Comparison of ENCODE assay signal across 20 cellular contexts in genomic region chr10:42961156-42961589, GRCh38.
DNase-seq lines count a peak whose midpoint lies in the region; ATAC-seq and TF ChIP-seq lines count a peak whose summit lies in the region.
"Had no signal": no experiment of that assay in that cellular context is flagged by ENCODE, and none has a peak within 500 bp of the region (broad histone marks: within the 10 kb centered on the region; RNA-seq: fewer than 3 reads in every experiment).

No MANE protein-coding gene starts in this region.

- TF ChIP-seq CTCF in activated CD8-positive, alpha-beta T cell treated with anti-CD3 and anti-CD28 coated beads for 36 hours (IDR thresholded peaks at IDR 0.05): no peak
- TF ChIP-seq CTCF in WTC11 (IDR thresholded peaks at IDR 0.05): no peak

- H3K9me3 ChIP-seq in mesenchymal stem cell (ENCODE audit: control insufficient read depth, low read length): no peaks in the 10 kb centered on the region
- no peaks in the 10 kb centered on the region for H3K9me3 ChIP-seq in effector memory CD4-positive, alpha-beta T cell (ENCODE audit: control insufficient read depth, low read length)
- H3K9me3 ChIP-seq: ascending aorta, transverse colon had no signal

- no peak for TF ChIP-seq POLR2A in erythroblast (IDR thresholded peaks at IDR 0.05; ENCODE audit: low read length)

- H3K23ac ChIP-seq in mesenchymal stem cell (ENCODE audit: low read length in 2 of 2): no peak overlapping the region

- no peak overlapping the region for H3K9ac ChIP-seq in mesenchymal stem cell (ENCODE audit: low read length)

- H3K36me3 Mint-ChIP-seq in activated CD8-positive, alpha-beta T cell treated with anti-CD3 and anti-CD28 coated beads, Interleukin-2, amount 10 ng/mL, durations not matched to agents 7 days and 5 days (ENCODE audit: low read depth): no peaks in the 10 kb centered on the region
- no peaks in the 10 kb centered on the region for H3K36me3 Mint-ChIP-seq in activated CD8-positive, alpha-beta T cell treated with anti-CD3 and anti-CD28 coated beads for 36 hours (ENCODE audit: low read depth)
- H3K36me3 Mint-ChIP-seq in WTC11: peaks cover 3% of the 10 kb centered on the region; the same call in 1 of the 2 replicates
- H3K36me3 Mint-ChIP-seq: activated naive CD4-positive, alpha-beta T cell treated with anti-CD3 and anti-CD28 coated beads, Interleukin-2, amount 10 ng/mL, durations not matched to agents 7 days and 5 days had no signal

- no peaks in the 10 kb centered on the region for H3K4me1 Mint-ChIP-seq in activated CD8-positive, alpha-beta T cell treated with anti-CD3 and anti-CD28 coated beads, Interleukin-2, amount 10 ng/mL, durations not matched to agents 7 days and 5 days (ENCODE audit: low read depth)
- H3K4me1 Mint-ChIP-seq in activated CD8-positive, alpha-beta T cell treated with anti-CD3 and anti-CD28 coated beads for 36 hours (ENCODE audit: low read depth): no peaks in the 10 kb centered on the region
- peaks cover 19% of the 10 kb centered on the region for H3K4me1 Mint-ChIP-seq in WTC11
- H3K4me1 Mint-ChIP-seq: activated naive CD4-positive, alpha-beta T cell treated with anti-CD3 and anti-CD28 coated beads, Interleukin-2, amount 10 ng/mL, durations not matched to agents 7 days and 5 days; endodermal cell had no signal

- no peak overlapping the region for H4K8ac ChIP-seq in mesenchymal stem cell (ENCODE audit: low read length)

- H3K27me3 Mint-ChIP-seq in activated CD8-positive, alpha-beta T cell treated with anti-CD3 and anti-CD28 coated beads, Interleukin-2, amount 10 ng/mL, durations not matched to agents 7 days and 5 days (ENCODE audit: low read depth): peaks cover 11% of the 10 kb centered on the region
- no peaks in the 10 kb centered on the region for H3K27me3 Mint-ChIP-seq in activated CD8-positive, alpha-beta T cell treated with anti-CD3 and anti-CD28 coated beads for 36 hours
- H3K27me3 Mint-ChIP-seq in WTC11 (ENCODE audit: low read depth): no peaks in the 10 kb centered on the region

- H3K14ac ChIP-seq in mesenchymal stem cell (ENCODE audit: low read length in 2 of 2): no peak overlapping the region

- H2BK5ac ChIP-seq in mesenchymal stem cell (ENCODE audit: low read depth, low read length, poor library complexity, severe bottlenecking): no peak overlapping the region

- no peak for ATAC-seq in activated CD8-positive, alpha-beta T cell treated with anti-CD3 and anti-CD28 coated beads, Interleukin-2, amount 10 ng/mL, durations not matched to agents 7 days and 5 days
- no peak for ATAC-seq in activated CD8-positive, alpha-beta T cell treated with anti-CD3 and anti-CD28 coated beads for 36 hours
- no peak for ATAC-seq in WTC11
- no peak for ATAC-seq in HG02981 (IDR thresholded peaks at IDR 0.05; ENCODE audit: unreplicated experiment)
- ATAC-seq: activated CD4-positive, CD25-positive, alpha-beta regulatory T cell treated with anti-CD3 and anti-CD28 coated beads, Interleukin-2, amount 50 U/mL, for 24 hours had no signal

- no peak overlapping the region for H3K4me2 ChIP-seq in mesenchymal stem cell (ENCODE audit: low read length, poor library complexity, severe bottlenecking)

- H3K27ac Mint-ChIP-seq in activated CD8-positive, alpha-beta T cell treated with anti-CD3 and anti-CD28 coated beads, Interleukin-2, amount 10 ng/mL, durations not matched to agents 7 days and 5 days: no peak overlapping the region
- no peak overlapping the region for H3K27ac Mint-ChIP-seq in activated CD8-positive, alpha-beta T cell treated with anti-CD3 and anti-CD28 coated beads for 36 hours
- H3K27ac Mint-ChIP-seq in WTC11: no peak overlapping the region
- H3K27ac Mint-ChIP-seq: activated naive CD4-positive, alpha-beta T cell treated with anti-CD3 and anti-CD28 coated beads, Interleukin-2, amount 10 ng/mL, durations not matched to agents 7 days and 5 days; endodermal cell had no signal

- CTCF ChIA-PET in activated CD8-positive, alpha-beta T cell treated with anti-CD3 and anti-CD28 coated beads, Interleukin-2, amount 10 ng/mL, durations not matched to agents 7 days and 5 days (lab: Charles Lee): no interaction called here
- CTCF ChIA-PET in activated CD8-positive, alpha-beta T cell treated with anti-CD3 and anti-CD28 coated beads for 36 hours (lab: Charles Lee): no interaction called here
- CTCF ChIA-PET in WTC11 (lab: Charles Lee): no interaction called here

- H3K27me3 ChIP-seq in mesenchymal stem cell (ENCODE audit: control insufficient read depth in 1 of 2, insufficient read depth in 1 of 2, low read length in 2 of 2): peaks cover 3 to 18% of the 10 kb centered on the region in 2 experiments
- no peaks in the 10 kb centered on the region for H3K27me3 ChIP-seq in effector memory CD4-positive, alpha-beta T cell (replicated peaks; ENCODE audit: control insufficient read depth, insufficient read depth, low read length, poor library complexity, severe bottlenecking)
- H3K27me3 ChIP-seq: ascending aorta, transverse colon had no signal

- H2BK12ac ChIP-seq in mesenchymal stem cell (ENCODE audit: low read length in 2 of 2): no peak overlapping the region

- WGBS in mesenchymal stem cell: 89% methylated on average over 4 of the region's 5 CpGs

- intact Hi-C loops in activated CD8-positive, alpha-beta T cell treated with anti-CD3 and anti-CD28 coated beads for 36 hours (cut with micrococcal nuclease): loop anchor here (10.0 kb wide), 1 partner anchor 64 kb away; no protein-coding TSS in a partner anchor

- peaks cover 13% of the 10 kb centered on the region for H3K4me1 ChIP-seq in mesenchymal stem cell (ENCODE audit: control insufficient read depth, insufficient read depth, low read depth, low read length)
- H3K4me1 ChIP-seq in effector memory CD4-positive, alpha-beta T cell (ENCODE audit: control insufficient read depth, insufficient read depth, low read length, poor library complexity, severe bottlenecking): no peaks in the 10 kb centered on the region
- H3K4me1 ChIP-seq: ascending aorta, transverse colon had no signal

- H3K36me3 ChIP-seq in mesenchymal stem cell (ENCODE audit: control insufficient read depth in 1 of 2, insufficient read depth in 2 of 2, low read depth in 1 of 2, low read length in 2 of 2): no peaks in the 10 kb centered on the region
- no peaks in the 10 kb centered on the region for H3K36me3 ChIP-seq in effector memory CD4-positive, alpha-beta T cell (ENCODE audit: control insufficient read depth, insufficient read depth, low read length)
- H3K36me3 ChIP-seq: ascending aorta, transverse colon had no signal

- no peak overlapping the region for H4K91ac ChIP-seq in mesenchymal stem cell (ENCODE audit: low read length)

- POLR2A ChIA-PET in activated CD8-positive, alpha-beta T cell treated with anti-CD3 and anti-CD28 coated beads, Interleukin-2, amount 10 ng/mL, durations not matched to agents 7 days and 5 days (lab: Charles Lee): no interaction called here
- POLR2A ChIA-PET in activated CD8-positive, alpha-beta T cell treated with anti-CD3 and anti-CD28 coated beads for 36 hours (lab: Charles Lee): no interaction called here
- POLR2A ChIA-PET in WTC11 (lab: Charles Lee): no interaction called here

- no peak overlapping the region for H3K18ac ChIP-seq in mesenchymal stem cell (ENCODE audit: low read depth in 1 of 2, low read length in 2 of 2)

- no peak overlapping the region for H2BK15ac ChIP-seq in mesenchymal stem cell (ENCODE audit: low read depth, poor library complexity, severe bottlenecking)

- H2AK5ac ChIP-seq in mesenchymal stem cell (ENCODE audit: low read length, severe bottlenecking): peak overlapping the region; percentile 88

- DNase-seq in activated CD8-positive, alpha-beta T cell treated with anti-CD3 and anti-CD28 coated beads, Interleukin-2, amount 10 ng/mL, durations not matched to agents 7 days and 5 days: peak; percentile 9
- no peak for DNase-seq in activated CD8-positive, alpha-beta T cell treated with anti-CD3 and anti-CD28 coated beads for 36 hours
- DNase-seq in WTC11 (ENCODE audit: low spot score) (peak; percentile 4), mesenchymal stem cell (no peak), erythroblast (lab: John Stamatoyannopoulos, UW) (no peak)
- DNase-seq in stimulated activated CD8-positive, alpha-beta memory T cell treated with anti-CD3 and anti-CD28 coated beads, Interleukin-4, amount 100 ng/mL, for 48 hours: peak; percentile 7
- no peak for DNase-seq in effector memory CD4-positive, alpha-beta T cell
- DNase-seq: activated naive CD4-positive, alpha-beta T cell treated with anti-CD3 and anti-CD28 coated beads, Interleukin-2, amount 10 ng/mL, durations not matched to agents 7 days and 5 days; GOT3; hypothalamus; Karpas-422; NCI-H146; NCI-H345; small intestine; T-helper 2 cell had no signal

- no peaks in the 10 kb centered on the region for H3K79me1 ChIP-seq in mesenchymal stem cell (replicated peaks; ENCODE audit: low read length, poor library complexity, severe bottlenecking)

- no peaks in the 10 kb centered on the region for H3K9me3 Mint-ChIP-seq in activated CD8-positive, alpha-beta T cell treated with anti-CD3 and anti-CD28 coated beads, Interleukin-2, amount 10 ng/mL, durations not matched to agents 7 days and 5 days (ENCODE audit: insufficient read depth)
- no peaks in the 10 kb centered on the region for H3K9me3 Mint-ChIP-seq in activated CD8-positive, alpha-beta T cell treated with anti-CD3 and anti-CD28 coated beads for 36 hours
- 0 out of 2 replicates have a peak, but pooled peaks cover 6% of the 10 kb centered on the region for H3K9me3 Mint-ChIP-seq in WTC11
- H3K9me3 Mint-ChIP-seq: activated naive CD4-positive, alpha-beta T cell treated with anti-CD3 and anti-CD28 coated beads, Interleukin-2, amount 10 ng/mL, durations not matched to agents 7 days and 5 days; endodermal cell had no signal

- H3K4me3 Mint-ChIP-seq in activated CD8-positive, alpha-beta T cell treated with anti-CD3 and anti-CD28 coated beads, Interleukin-2, amount 10 ng/mL, durations not matched to agents 7 days and 5 days: no peak overlapping the region
- H3K4me3 Mint-ChIP-seq in activated CD8-positive, alpha-beta T cell treated with anti-CD3 and anti-CD28 coated beads for 36 hours: no peak overlapping the region
- no peak overlapping the region for H3K4me3 Mint-ChIP-seq in WTC11
- H3K4me3 Mint-ChIP-seq: activated naive CD4-positive, alpha-beta T cell treated with anti-CD3 and anti-CD28 coated beads, Interleukin-2, amount 10 ng/mL, durations not matched to agents 7 days and 5 days; endodermal cell had no signal

- H3K4me3 ChIP-seq in mesenchymal stem cell (ENCODE audit: insufficient read depth in 1 of 2, low read depth in 1 of 2, low read length in 2 of 2): no peak overlapping the region
- no peak overlapping the region for H3K4me3 ChIP-seq in effector memory CD4-positive, alpha-beta T cell (ENCODE audit: insufficient read depth, low read depth, low read length, poor library complexity, severe bottlenecking)
- H3K4me3 ChIP-seq: ascending aorta, transverse colon had no signal

- H3K4ac ChIP-seq in mesenchymal stem cell (ENCODE audit: low read depth in 1 of 2, low read length in 2 of 2): no peak overlapping the region

- no peak overlapping the region for H2AFZ ChIP-seq in mesenchymal stem cell (ENCODE audit: low read depth, low read length)

- H3K27ac ChIP-seq in mesenchymal stem cell (ENCODE audit: low read length, poor library complexity, severe bottlenecking): no peak overlapping the region
- H3K27ac ChIP-seq in effector memory CD4-positive, alpha-beta T cell (ENCODE audit: insufficient read depth, low read length, poor library complexity, severe bottlenecking): no peak overlapping the region
- H3K27ac ChIP-seq: ascending aorta, transverse colon had no signal

- H2BK120ac ChIP-seq in mesenchymal stem cell (ENCODE audit: low read depth, low read length): no peak overlapping the region

Comparison
In these comparisons a context has a peak if more than half of its experiments do, and no peak if none do; other contexts are left out.
1. DNase-seq: peak in activated CD8-positive, alpha-beta T cell treated with anti-CD3 and anti-CD28 coated beads, Interleukin-2, amount 10 ng/mL, durations not matched to agents 7 days and 5 days (single experiment), WTC11 (single experiment) and stimulated activated CD8-positive, alpha-beta memory T cell treated with anti-CD3 and anti-CD28 coated beads, Interleukin-4, amount 100 ng/mL, for 48 hours (single experiment); none in activated CD8-positive, alpha-beta T cell treated with anti-CD3 and anti-CD28 coated beads for 36 hours (single experiment), mesenchymal stem cell (single experiment), effector memory CD4-positive, alpha-beta T cell (0 of 3) and erythroblast (0 of 2).